Comparison of ENCODE assay signal across 9 cellular contexts in genomic region chr17:79664925-79665738, GRCh38. TPM values are rescaled to one million over a fixed set of nuclear protein-coding genes. Genes with fewer than 3 reads are reported as not detected.
A peak's percentile ranks its signal among the peaks of the same experiment; 100 is the strongest.
DNase-seq lines count a peak whose midpoint lies in the region; ATAC-seq and TF ChIP-seq lines count a peak whose summit lies in the region.
"Had no signal": no experiment of that assay in that cellular context is flagged by ENCODE, and none has a peak within 500 bp of the region (broad histone marks: within the 10 kb centered on the region; RNA-seq: fewer than 3 reads in every experiment).

No MANE protein-coding gene starts in this region.

- TF ChIP-seq EP300 in Ishikawa (IDR thresholded peaks at IDR 0.05; ENCODE audit: borderline replicate concordance) = no peak

- H3K9me2 ChIP-seq in Karpas-422 (replicated peaks; ENCODE audit: insufficient read depth, low read length) = no peaks in the 10 kb centered on the region

- no peak for ATAC-seq in GM21447 (IDR thresholded peaks at IDR 0.05; ENCODE audit: unreplicated experiment)
- ATAC-seq in HG02884 (IDR thresholded peaks at IDR 0.05; ENCODE audit: unreplicated experiment) = no peak
- no peak for ATAC-seq in GM21576 (IDR thresholded peaks at IDR 0.05; ENCODE audit: unreplicated experiment)

- no peak overlapping the region for H3K9ac ChIP-seq in Karpas-422 (ENCODE audit: low read length)

- TF ChIP-seq CTCF in right atrium auricular region (IDR thresholded peaks at IDR 0.05) = no peak

- TF ChIP-seq RAD21 in Ishikawa (IDR thresholded peaks at IDR 0.05; ENCODE audit: low read depth) = no peak

- no peak overlapping the region for H3K4me3 ChIP-seq in right atrium auricular region
- no peak overlapping the region for H3K4me3 ChIP-seq in Karpas-422 (ENCODE audit: low read length)

- no peaks in the 10 kb centered on the region for H3K36me3 ChIP-seq in right atrium auricular region
- H3K36me3 ChIP-seq in Karpas-422 (ENCODE audit: insufficient read depth, low read length) = no peaks in the 10 kb centered on the region

- H3K27me3 ChIP-seq in right atrium auricular region = no peaks in the 10 kb centered on the region
- H3K27me3 ChIP-seq in Karpas-422 (ENCODE audit: low read length) = 0 out of 2 replicates have a peak, but pooled peaks cover 3% of the 10 kb centered on the region

- H4K20me1 ChIP-seq in Karpas-422 (ENCODE audit: insufficient read depth, low read depth, low read length) = no peaks in the 10 kb centered on the region

- H3K9me3 ChIP-seq in right atrium auricular region (peaks cover 0 to 13% of the 10 kb centered on the region in 2 donors), Karpas-422 (ENCODE audit: low read length) (no peaks in the 10 kb centered on the region)

- H2AFZ ChIP-seq in Karpas-422 (ENCODE audit: low read length) = no peak overlapping the region

- H3K4me1 ChIP-seq in right atrium auricular region = peaks cover 0 to 10% of the 10 kb centered on the region in 2 donors
- no peaks in the 10 kb centered on the region for H3K4me1 ChIP-seq in Karpas-422 (ENCODE audit: low read length)

- H3K27ac ChIP-seq in right atrium auricular region (no peak overlapping the region), Karpas-422 (ENCODE audit: low read length) (no peak overlapping the region)

- peak; percentile 44 for DNase-seq in astrocyte of the hippocampus (ENCODE audit: low read depth, low spot score)
- DNase-seq in right atrium auricular region (ENCODE audit: low spot score) = peak; percentile 63
- DNase-seq in stimulated activated CD8-positive, alpha-beta memory T cell treated with anti-CD3 and anti-CD28 coated beads, Interleukin-4, amount 100 ng/mL, for 48 hours = peak; percentile 5
- DNase-seq in Karpas-422 = no peak
- DNase-seq: activated CD4-positive, alpha-beta T cell treated with anti-CD3 and anti-CD28 coated beads, Interleukin-2, amount 10 ng/mL, durations not matched to agents 24 days and 14 days had no signal

- no peak overlapping the region for H3K4me2 ChIP-seq in Karpas-422 (ENCODE audit: low read depth, low read length, poor library complexity, severe bottlenecking)

- no peaks in the 10 kb centered on the region for H3K79me2 ChIP-seq in Karpas-422 (ENCODE audit: low read length)

TF ChIP-seq in Ishikawa, 13 proteins besides CTCF, POLR2A, EP300 and RAD21:
- TF ChIP-seq NFIC (IDR thresholded peaks at IDR 0.05) (0 out of 2 replicates have a peak, but pooled peaks have one; percentile 27), CREB1 (IDR thresholded peaks at IDR 0.05; ENCODE audit: low read depth) (no peak), YY1 (IDR thresholded peaks at IDR 0.05; ENCODE audit: low read depth) (no peak), TEAD4 (IDR thresholded peaks at IDR 0.05) (no peak), REST (IDR thresholded peaks at IDR 0.05; ENCODE audit: low read depth) (no peak), TCF12 (IDR thresholded peaks at IDR 0.05; ENCODE audit: low read depth) (no peak), USF1 (IDR thresholded peaks at IDR 0.05) (peak; percentile 59; the same call in 1 of the 2 replicates), EGR1 (IDR thresholded peaks at IDR 0.05) (no peak), ZBTB7A (IDR thresholded peaks at IDR 0.05; ENCODE audit: low read depth) (no peak), TAF1 (IDR thresholded peaks at IDR 0.05; ENCODE audit: low read depth) (no peak), MAX (IDR thresholded peaks at IDR 0.05) (peak; percentile 51), FOXM1 (IDR thresholded peaks at IDR 0.05; ENCODE audit: borderline replicate concordance, low read depth) (no peak), CEBPB (IDR thresholded peaks at IDR 0.05) (no peak)

RNA-seq across cellular contexts. Expression of gene RBFOX3, which starts 54.3 kb away (rescaled TPM):
- total RNA-seq in right atrium auricular region = not detected
- not detected in 2 replicates for total RNA-seq in Karpas-422 (2014; rRNA removed; shearing (Covaris generic); ENCODE audit: low replicate concordance)
- total RNA-seq: activated CD4-positive, alpha-beta T cell treated with anti-CD3 and anti-CD28 coated beads, Interleukin-2, amount 10 ng/mL, durations not matched to agents 24 days and 14 days had no signal
